In genomic region chr6:34196116-34196832, GRCh38 we compare ENCODE assay signal across 8 cellular contexts. TPM values are rescaled to one million over a fixed set of nuclear protein-coding genes. Genes with fewer than 3 reads are reported as not detected.
DNase-seq lines count a peak whose midpoint lies in the region; TF ChIP-seq lines count a peak whose summit lies in the region.

No MANE protein-coding gene starts in this region.

- CTCF ChIA-PET in BJ (lab: Yijun Ruan, JAX) = interaction anchor here (0.5 to 3.3 kb wide), 50 partner anchors 8 to 570 kb away, joined by 3 to 36 read pairs (median 5); partner anchors contain the start of gene HMGA1

- no peaks in the 10 kb centered on the region for H3K36me3 ChIP-seq in BJ (ENCODE audit: control insufficient read depth, insufficient read depth, low read length)
- H3K36me3 ChIP-seq in adipocyte (ENCODE audit: control insufficient read depth, insufficient read depth, low read length, severe bottlenecking) = no peaks in the 10 kb centered on the region
- no peaks in the 10 kb centered on the region for H3K36me3 ChIP-seq in left ventricle myocardium inferior

- peak; percentile 91 for TF ChIP-seq CTCF in BJ (IDR thresholded peaks at IDR 0.05; ENCODE audit: insufficient read depth, low read depth, low read length)
- TF ChIP-seq CTCF in left ventricle myocardium inferior (IDR thresholded peaks at IDR 0.05; ENCODE audit: borderline replicate concordance) = peak; percentile 98

- H3K4me1 ChIP-seq in adipocyte (ENCODE audit: control insufficient read depth, insufficient read depth, low read length) (peaks cover 10% of the 10 kb centered on the region), left ventricle myocardium inferior (peaks cover 9% of the 10 kb centered on the region)

- H3K4me3 ChIP-seq in BJ (ENCODE audit: low read depth, low read length) (peak overlapping the region; percentile 44), adipocyte (ENCODE audit: low read length) (peak overlapping the region; percentile 80), left ventricle myocardium inferior (peak overlapping the region; percentile 72)

- H3K9me3 ChIP-seq in adipocyte (ENCODE audit: control insufficient read depth, low read length) = no peaks in the 10 kb centered on the region
- H3K9me3 ChIP-seq in left ventricle myocardium inferior (replicated peaks) = no peaks in the 10 kb centered on the region

- no peaks in the 10 kb centered on the region for H3K27me3 ChIP-seq in BJ (ENCODE audit: control insufficient read depth, insufficient read depth, low read length)
- H3K27me3 ChIP-seq in adipocyte (replicated peaks; ENCODE audit: control insufficient read depth, insufficient read depth, low read length) = no peaks in the 10 kb centered on the region
- H3K27me3 ChIP-seq in left ventricle myocardium inferior (ENCODE audit: low read depth) = no peaks in the 10 kb centered on the region

- intact Hi-C loops in left ventricle myocardium inferior (cut with micrococcal nuclease) = loop anchor here (5.0 to 10.0 kb wide), 2 partner anchors 41 to 219 kb away; partner anchors contain the start of gene HMGA1

- peak; percentile 3 for DNase-seq in BJ (ENCODE audit: low read depth)
- peak; percentile 68 for DNase-seq in LHCN-M2 (ENCODE audit: low read depth)
- DNase-seq in T-helper 1 cell = peak; percentile 78 to 86 (median 83)
- peak; percentile 91 for DNase-seq in adipocyte (ENCODE audit: low read depth)
- peak; percentile 88 for DNase-seq in left ventricle myocardium inferior
- DNase-seq in putamen (ENCODE audit: low spot score) = peak; percentile 74
- DNase-seq in ureter (ENCODE audit: low spot score) = peak; percentile 88

- H3K9ac ChIP-seq in adipocyte (ENCODE audit: low read length) = peak overlapping the region; percentile 75

- POLR2A ChIA-PET in BJ (lab: Charles Lee) = no interaction called here

- peak; percentile 21 for TF ChIP-seq POLR2A in GM19099 (IDR thresholded peaks at IDR 0.05; ENCODE audit: extremely low read depth, insufficient read length, low read depth)

- H3K27ac ChIP-seq in left ventricle myocardium inferior (replicated peaks) = no peak overlapping the region

RNA-seq across cellular contexts. Expression of gene HMGA1, which starts 40.4 kb away (rescaled TPM):
- polyA plus RNA-seq in BJ (2011; rRNA removed) = 84.1 and 168 TPM in 2 replicates
- polyA minus RNA-seq in BJ (2011; rRNA and poly(A)+ RNA removed) = 62.2 and 102 TPM in 2 replicates
- 420 and 508 TPM in 2 replicates for total RNA-seq in LHCN-M2 (2014; rRNA removed)
- 237 TPM for polyA plus RNA-seq in LHCN-M2 (2012)
- total RNA-seq in left ventricle myocardium inferior = 46.7 TPM
- total RNA-seq in ureter = 88.0 TPM

RNA-seq across cellular contexts. Expression of gene GRM4, which starts 50.4 kb away (rescaled TPM):
- polyA plus RNA-seq in BJ (2011; rRNA removed) = 0.02 and 0.06 TPM in 2 replicates
- polyA minus RNA-seq in BJ (2011; rRNA and poly(A)+ RNA removed) = 0.36 and 0.43 TPM in 2 replicates
- total RNA-seq in LHCN-M2 (2014; rRNA removed) = not detected in 2 replicates
- not detected for polyA plus RNA-seq in LHCN-M2 (2012)
- total RNA-seq in left ventricle myocardium inferior = not detected
- total RNA-seq in ureter = 0.21 TPM

RNA-seq across cellular contexts. Expression of gene SMIM29, which starts 52.5 kb away (rescaled TPM):
- 16.3 and 29.5 TPM in 2 replicates for polyA plus RNA-seq in BJ (2011; rRNA removed)
- polyA minus RNA-seq in BJ (2011; rRNA and poly(A)+ RNA removed) = 16.4 and 22.1 TPM in 2 replicates
- 73.4 and 75.4 TPM in 2 replicates for total RNA-seq in LHCN-M2 (2014; rRNA removed)
- 55.3 TPM for polyA plus RNA-seq in LHCN-M2 (2012)
- 27.1 TPM for total RNA-seq in left ventricle myocardium inferior
- 43.2 TPM for total RNA-seq in ureter

Comparison
In these comparisons a context has a peak if more than half of its experiments do, and no peak if none do; other contexts are left out.
1. DNase-seq: peak in every context shown above with its lines; median percentile 91 in adipocyte; 88 in left ventricle myocardium inferior; 88 in ureter; 83 in T-helper 1 cell; 74 in putamen; 68 in LHCN-M2; 3 in BJ.